ENCODE assay signal across 1 cellular context in the genomic region with DNA sequence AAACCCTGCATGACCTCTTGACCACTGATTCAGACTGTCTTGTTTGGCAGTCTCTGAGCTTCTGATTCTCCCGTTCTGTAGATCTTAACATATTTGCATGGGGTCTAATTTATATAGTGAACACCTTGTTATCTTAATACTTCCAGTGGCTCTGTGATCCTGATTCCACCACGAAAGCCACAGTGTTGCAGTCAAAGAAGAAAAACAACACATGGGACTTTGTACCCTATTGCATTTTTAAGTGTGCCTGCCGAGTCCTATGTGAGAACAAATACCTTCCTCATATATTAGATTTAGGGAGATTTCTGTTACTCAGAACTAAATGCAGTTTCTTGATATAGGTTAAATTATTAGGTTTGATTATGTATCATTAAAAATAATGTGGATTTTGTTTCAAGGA.
TF ChIP-seq lines count a peak whose summit lies in the region.

No MANE protein-coding gene starts in this region.

TF ChIP-seq in HepG2, 621 proteins besides CTCF, POLR2A, EP300 and RAD21 (continued from another document):
- TF ChIP-seq PAXIP1 (CRISPR knock-in tag; conservative IDR thresholded peaks at IDR 0.05): peak; percentile 57
- TF ChIP-seq BHLHE40 (IDR thresholded peaks at IDR 0.05; ENCODE audit: low read length): peak; percentile 60; the same call in 1 of the 2 replicates
- no peak for TF ChIP-seq PRMT3 (CRISPR knock-in tag; IDR thresholded peaks at IDR 0.05; ENCODE audit: borderline replicate concordance, low read depth)
- no peak for TF ChIP-seq ZNF230 (CRISPR knock-in tag; IDR thresholded peaks at IDR 0.05)
- no peak for TF ChIP-seq CENPT (CRISPR knock-in tag; IDR thresholded peaks at IDR 0.05; ENCODE audit: low read depth)
- no peak for TF ChIP-seq RARA (CRISPR knock-in tag; IDR thresholded peaks at IDR 0.05)
- TF ChIP-seq ZMYM2 (CRISPR knock-in tag; IDR thresholded peaks at IDR 0.05): no peak
- 0 out of 2 replicates have a peak, but pooled peaks have one; percentile 7 for TF ChIP-seq MLX (CRISPR knock-in tag; IDR thresholded peaks at IDR 0.05)
- no peak for TF ChIP-seq RFXANK (CRISPR knock-in tag; IDR thresholded peaks at IDR 0.05)
- TF ChIP-seq KIAA2018 (CRISPR knock-in tag; IDR thresholded peaks at IDR 0.05; ENCODE audit: borderline replicate concordance): no peak
- TF ChIP-seq SMYD3 (CRISPR knock-in tag; IDR thresholded peaks at IDR 0.05): no peak
- TF ChIP-seq CEBPB (IDR thresholded peaks at IDR 0.05; ENCODE audit: borderline replicate concordance, low read depth, low read length): no peak
- no peak for TF ChIP-seq ZNF329 (CRISPR knock-in tag; IDR thresholded peaks at IDR 0.05; ENCODE audit: low read depth)
- TF ChIP-seq ZNF816 (CRISPR knock-in tag; IDR thresholded peaks at IDR 0.05; ENCODE audit: borderline replicate concordance): no peak
- TF ChIP-seq SOX13 (IDR thresholded peaks at IDR 0.05): no peak
- TF ChIP-seq SOX13 (CRISPR knock-in tag; conservative IDR thresholded peaks at IDR 0.05 in 1 of 2, IDR thresholded peaks at IDR 0.05 in 1 of 2): 0 out of 4 replicates have a peak, but pooled peaks of 1 of the 2 experiments have one; percentile 21
- 0 out of 2 replicates have a peak, but pooled peaks have one; percentile 25 for TF ChIP-seq FOXO1 (CRISPR knock-in tag; IDR thresholded peaks at IDR 0.05)
- TF ChIP-seq EHMT2 (IDR thresholded peaks at IDR 0.05; ENCODE audit: borderline replicate concordance, low read depth, low read length): no peak
- no peak for TF ChIP-seq FOXC1 (CRISPR knock-in tag; IDR thresholded peaks at IDR 0.05; ENCODE audit: borderline replicate concordance)
- no peak for TF ChIP-seq MAF1 (CRISPR knock-in tag; IDR thresholded peaks at IDR 0.05; ENCODE audit: borderline replicate concordance)
- TF ChIP-seq TEAD3 (CRISPR knock-in tag; optimal IDR thresholded peaks at IDR 0.05; ENCODE audit: borderline replicate concordance): peak; percentile 26
